8 cellular contexts compared by ENCODE assay signal in genomic region chr17:39980402-39981206, GRCh38.
DNase-seq lines count a peak whose midpoint lies in the region; ATAC-seq and FAIRE-seq lines count a peak whose summit lies in the region.

TSS of gene PSMD3 (plus strand) at chr17:39980807. CDS start at chr17:39980971, 164 bp downstream.

- ATAC-seq in GM19324 (IDR thresholded peaks at IDR 0.05; ENCODE audit: low FRiP score, unreplicated experiment) (peak; percentile 90), HG03469 (IDR thresholded peaks at IDR 0.05; ENCODE audit: unreplicated experiment) (peak; percentile 80)

- FAIRE-seq in colon (lab: Jason Lieb, UNC) = peak; percentile 72

- peak; percentile 78 to 100 (median 96) for DNase-seq in C1 segment of cervical spinal cord (lab: John Stamatoyannopoulos, UW)
- DNase-seq in NCI-H526 (lab: John Stamatoyannopoulos, UW) = peak; percentile 99
- DNase-seq in activated CD4-positive, alpha-beta T cell treated with anti-CD3 and anti-CD28 coated beads for 48 hours = peak; percentile 98
- peak; percentile 100 for DNase-seq in kidney tubule cell (ENCODE audit: low spot score)
- DNase-seq in stimulated activated CD4-positive, alpha-beta T cell treated with anti-CD3 and anti-CD28 coated beads, Interleukin-1b, Interleukin-23, amount 100 ng/mL, for 24 hours (ENCODE audit: low read depth in 4 of 4, low spot score in 1 of 4) = peak; percentile 93 to 96 (median 94)

Comparison
In these comparisons a context has a peak if more than half of its experiments do, and no peak if none do; other contexts are left out.
1. Peak in every context shown above with its lines: DNase-seq and ATAC-seq.